11 cellular contexts compared by ENCODE assay signal in genomic region chr12:94435511-94435927, GRCh38. TPM values are rescaled to one million over a fixed set of nuclear protein-coding genes. Genes with fewer than 3 reads are reported as not detected.
A peak's percentile ranks its signal among the peaks of the same experiment; 100 is the strongest.
DNase-seq lines count a peak whose midpoint lies in the region; ATAC-seq and TF ChIP-seq lines count a peak whose summit lies in the region.
"Had no signal": no experiment of that assay in that cellular context is flagged by ENCODE, and none has a peak within 500 bp of the region (broad histone marks: within the 10 kb centered on the region; RNA-seq: fewer than 3 reads in every experiment).

No MANE protein-coding gene starts in this region.

- no peak for TF ChIP-seq CTCF in fibroblast of pulmonary artery (IDR thresholded peaks at IDR 0.05; ENCODE audit: low read length, missing control alignments)
- TF ChIP-seq CTCF in spleen (IDR thresholded peaks at IDR 0.05 in 8 of 11, conservative IDR thresholded peaks at IDR 0.05 in 3 of 11), result no peak
- TF ChIP-seq CTCF in GM10248 (IDR thresholded peaks at IDR 0.05; ENCODE audit: control extremely low read depth, extremely low read depth, low read depth, missing control alignments), result no peak
- TF ChIP-seq CTCF in smooth muscle cell (IDR thresholded peaks at IDR 0.05; ENCODE audit: borderline replicate concordance, insufficient read depth, poor library complexity, severe bottlenecking), result no peak

- H3K79me2 ChIP-seq in smooth muscle cell (ENCODE audit: low read depth), result peaks cover 24% of the 10 kb centered on the region

- H3K27ac Mint-ChIP-seq in activated naive CD8-positive, alpha-beta T cell, result peak overlapping the region; percentile 36
- no peak overlapping the region for H3K27ac Mint-ChIP-seq in activated naive CD8-positive, alpha-beta T cell treated with anti-CD3 and anti-CD28 coated beads, Interleukin-2, amount 50 U/mL, for 24 hours

- no peak for ATAC-seq in activated naive CD8-positive, alpha-beta T cell treated with anti-CD3 and anti-CD28 coated beads, Interleukin-2, amount 50 U/mL, for 24 hours
- ATAC-seq: activated naive CD4-positive, alpha-beta T cell treated with anti-CD3 and anti-CD28 coated beads, Interleukin-2, amount 50 U/mL, for 72 hours; left lobe of liver had no signal

- H3K36me3 ChIP-seq in spleen (no peaks in the 10 kb centered on the region), smooth muscle cell (ENCODE audit: low read depth) (no peaks in the 10 kb centered on the region)

- H2AFZ ChIP-seq in smooth muscle cell (ENCODE audit: low read depth), result no peak overlapping the region

- POLR2A ChIA-PET in GM10248 (lab: Yijun Ruan, JAX) (no interaction called here), HEK293T (lab: Yijun Ruan, JAX) (no interaction called here)

- H3K9me3 ChIP-seq in spleen (peaks cover 0 to 19% (median 13%) of the 10 kb centered on the region in 8 donors), smooth muscle cell (replicated peaks; ENCODE audit: low read depth) (peaks cover 11% of the 10 kb centered on the region)

- H3K4me3 Mint-ChIP-seq in activated naive CD8-positive, alpha-beta T cell, result no peak overlapping the region
- no peak overlapping the region for H3K4me3 Mint-ChIP-seq in activated naive CD8-positive, alpha-beta T cell treated with anti-CD3 and anti-CD28 coated beads, Interleukin-2, amount 50 U/mL, for 24 hours

- H3K9ac ChIP-seq in smooth muscle cell (ENCODE audit: low read depth), result no peak overlapping the region

- no peaks in the 10 kb centered on the region for H3K27me3 Mint-ChIP-seq in activated naive CD8-positive, alpha-beta T cell
- no peaks in the 10 kb centered on the region for H3K27me3 Mint-ChIP-seq in activated naive CD8-positive, alpha-beta T cell treated with anti-CD3 and anti-CD28 coated beads, Interleukin-2, amount 50 U/mL, for 24 hours

- H3K27ac ChIP-seq in spleen (no peak overlapping the region), smooth muscle cell (ENCODE audit: low read depth) (no peak overlapping the region)

- no peak overlapping the region for H3K4me3 ChIP-seq in fibroblast of pulmonary artery (replicated peaks; ENCODE audit: low read depth, low read length)
- no peak overlapping the region for H3K4me3 ChIP-seq in spleen
- H3K4me3 ChIP-seq in smooth muscle cell, result no peak overlapping the region

- no peak for TF ChIP-seq POLR2A in spleen (IDR thresholded peaks at IDR 0.05)

- H3K4me1 ChIP-seq in spleen, result peaks cover 0 to 16% (median 3%) of the 10 kb centered on the region in 6 donors
- peaks cover 10% of the 10 kb centered on the region for H3K4me1 ChIP-seq in smooth muscle cell (ENCODE audit: low read depth)

- intact Hi-C loops in spleen (cut with DNase I; ENCODE audit: low total_unique reads), result loop anchor here (10.0 kb wide), 1 partner anchor 301 kb away; no protein-coding TSS in a partner anchor

- H4K20me1 ChIP-seq in smooth muscle cell (ENCODE audit: low read depth), result no peaks in the 10 kb centered on the region

- H3K4me1 Mint-ChIP-seq in activated naive CD8-positive, alpha-beta T cell (ENCODE audit: low read depth), result peaks cover 30% of the 10 kb centered on the region
- peaks cover 27% of the 10 kb centered on the region for H3K4me1 Mint-ChIP-seq in activated naive CD8-positive, alpha-beta T cell treated with anti-CD3 and anti-CD28 coated beads, Interleukin-2, amount 50 U/mL, for 24 hours

- DNase-seq in activated naive CD8-positive, alpha-beta T cell treated with anti-CD3 and anti-CD28 coated beads, Interleukin-2, amount 50 U/mL, for 24 hours, result no peak
- peak; percentile 64 for DNase-seq in NAMALWA (ENCODE audit: low spot score)
- peak; percentile 18 for DNase-seq in fibroblast of pulmonary artery (ENCODE audit: low read depth)
- peak; percentile 25 for DNase-seq in spleen
- DNase-seq in GM10248 (ENCODE audit: extremely low spot score), result no peak
- DNase-seq in HEK293T (ENCODE audit: extremely low spot score), result no peak
- no peak for DNase-seq in smooth muscle cell (lab: John Stamatoyannopoulos, UW; ENCODE audit: unreplicated experiment)
- DNase-seq: NCI-H524 had no signal

- peaks cover 19% of the 10 kb centered on the region for H3K36me3 Mint-ChIP-seq in activated naive CD8-positive, alpha-beta T cell
- peaks cover 40% of the 10 kb centered on the region for H3K36me3 Mint-ChIP-seq in activated naive CD8-positive, alpha-beta T cell treated with anti-CD3 and anti-CD28 coated beads, Interleukin-2, amount 50 U/mL, for 24 hours (ENCODE audit: low read depth)

- H3K9me3 Mint-ChIP-seq in activated naive CD8-positive, alpha-beta T cell (ENCODE audit: low read depth), result peaks cover 14% of the 10 kb centered on the region
- H3K9me3 Mint-ChIP-seq in activated naive CD8-positive, alpha-beta T cell treated with anti-CD3 and anti-CD28 coated beads, Interleukin-2, amount 50 U/mL, for 24 hours, result peaks cover 27% of the 10 kb centered on the region

- no peak overlapping the region for H3K4me2 ChIP-seq in smooth muscle cell

- H3K27me3 ChIP-seq in spleen (replicated peaks in 1 of 7) (no peaks in the 10 kb centered on the region), smooth muscle cell (ENCODE audit: low read depth) (no peaks in the 10 kb centered on the region)

- CTCF ChIA-PET in GM10248 (lab: Yijun Ruan, JAX) (interaction anchor here (0.9 to 4.2 kb wide), 7 partner anchors 16 to 409 kb away, joined by 3 to 14 read pairs (median 3); no protein-coding TSS in a partner anchor), HEK293T (lab: Yijun Ruan, JAX) (no interaction called here)

- WGBS in spleen, 5 donors, result 18 to 48% (median 22%) methylated on average over 5 of the region's 5 CpGs
- WGBS in smooth muscle cell (ENCODE audit: low lambda C conversion rate), result 57% methylated on average over 5 of the region's 5 CpGs

- no peaks in the 10 kb centered on the region for H3F3A ChIP-seq in smooth muscle cell (ENCODE audit: low read depth)

TF ChIP-seq in HEK293T, 16 proteins besides CTCF, POLR2A, EP300 and RAD21:
- TF ChIP-seq SP1 (IDR thresholded peaks at IDR 0.05) (no peak), FOXA1 (IDR thresholded peaks at IDR 0.05) (no peak), TARDBP (IDR thresholded peaks at IDR 0.05) (no peak), FOXM1 (IDR thresholded peaks at IDR 0.05; ENCODE audit: borderline replicate concordance) (no peak), CTBP1 (IDR thresholded peaks at IDR 0.05; ENCODE audit: borderline replicate concordance) (no peak), NFRKB (IDR thresholded peaks at IDR 0.05) (no peak), SUZ12 (IDR thresholded peaks at IDR 0.05) (no peak), ARNT (IDR thresholded peaks at IDR 0.05) (no peak), PKNOX1 (IDR thresholded peaks at IDR 0.05) (no peak), BHLHE40 (IDR thresholded peaks at IDR 0.05; ENCODE audit: borderline replicate concordance) (no peak), ZNF384 (IDR thresholded peaks at IDR 0.05) (no peak)

RNA-seq across cellular contexts. Expression of gene CEP83, which starts 24.1 kb away (rescaled TPM):
- total RNA-seq in spleen, result 10 to 100 TPM; 13.0 to 29.0 (median 15.8) TPM
- polyA plus RNA-seq in spleen, result 10 to 100 TPM in 1 of 3 donors, 1 to 10 TPM in 2; 6.8 to 12.9 (median 7.0) TPM
- total RNA-seq in smooth muscle cell, result 12.6 and 30.3 TPM in 2 replicates
- polyA plus RNA-seq in smooth muscle cell, result 2.8 and 9.0 TPM in 2 replicates

Comparison
In these comparisons a context has a peak if more than half of its experiments do, and no peak if none do; other contexts are left out.
1. DNase-seq: peak in NAMALWA (single experiment), fibroblast of pulmonary artery (single experiment) and spleen (single experiment); none in activated naive CD8-positive, alpha-beta T cell treated with anti-CD3 and anti-CD28 coated beads, Interleukin-2, amount 50 U/mL, for 24 hours (single experiment), GM10248 (single experiment), HEK293T (single experiment) and smooth muscle cell (single experiment).